In the genomic region with DNA sequence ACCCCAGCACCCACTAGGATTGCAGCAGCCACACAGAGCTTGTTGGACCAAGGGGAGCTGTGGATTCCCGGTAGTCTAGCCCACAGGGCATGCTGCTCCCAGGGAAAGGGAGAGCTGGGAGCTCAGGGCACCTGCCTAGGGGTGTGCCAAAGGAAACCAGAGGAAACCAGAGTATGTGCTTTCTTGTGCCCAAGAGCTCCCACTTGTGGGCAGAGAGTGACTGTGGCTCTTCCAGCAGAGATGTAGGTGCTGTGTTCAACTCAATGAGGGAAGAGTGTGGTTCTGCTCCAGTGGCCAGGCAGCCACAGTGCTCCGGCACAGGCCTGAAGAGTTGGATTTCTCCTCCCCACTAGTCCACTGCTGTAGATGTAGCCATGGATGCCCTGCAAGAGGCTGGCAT, we compare ENCODE assay signal across 15 cellular contexts.
DNase-seq lines count a peak whose midpoint lies in the region; ATAC-seq, FAIRE-seq and TF ChIP-seq lines count a peak whose summit lies in the region.
"Had no signal": no experiment of that assay in that cellular context is flagged by ENCODE, and none has a peak within 500 bp of the region (broad histone marks: within the 10 kb centered on the region; RNA-seq: fewer than 3 reads in every experiment).

No MANE protein-coding gene starts in this region.

- H3K27ac Mint-ChIP-seq in progenitor cell of endocrine pancreas (no peak overlapping the region), nephron progenitor cell (no peak overlapping the region)
- H3K27ac Mint-ChIP-seq: natural killer cell had no signal

- no peak for FAIRE-seq in H54 (lab: Jason Lieb, UNC)

- no peak overlapping the region for H3K4me3 ChIP-seq in choroid plexus epithelial cell (ENCODE audit: low read depth, low read length)

- H3K9me3 Mint-ChIP-seq in progenitor cell of endocrine pancreas (ENCODE audit: low read depth) (peaks cover 8% of the 10 kb centered on the region), nephron progenitor cell (peaks cover 37% of the 10 kb centered on the region)

- no peaks in the 10 kb centered on the region for H3K36me3 Mint-ChIP-seq in progenitor cell of endocrine pancreas (ENCODE audit: insufficient read depth)
- peaks cover 4% of the 10 kb centered on the region for H3K36me3 Mint-ChIP-seq in nephron progenitor cell (ENCODE audit: low read depth)
- H3K36me3 Mint-ChIP-seq: natural killer cell had no signal

- ATAC-seq in GM18519 (IDR thresholded peaks at IDR 0.05; ENCODE audit: low FRiP score, unreplicated experiment), result no peak
- ATAC-seq: natural killer cell had no signal

- TF ChIP-seq CTCF in choroid plexus epithelial cell (conservative IDR thresholded peaks at IDR 0.05; ENCODE audit: low read depth, low read length) (peak; percentile 52), progenitor cell of endocrine pancreas (IDR thresholded peaks at IDR 0.05; ENCODE audit: unreplicated experiment) (peak; percentile 6), nephron progenitor cell (IDR thresholded peaks at IDR 0.05) (no peak)

- H3K27me3 Mint-ChIP-seq in progenitor cell of endocrine pancreas (no peaks in the 10 kb centered on the region), nephron progenitor cell (ENCODE audit: low read depth, poor library complexity) (peaks cover 4% of the 10 kb centered on the region)

- TF ChIP-seq POLR2A in H54 (IDR thresholded peaks at IDR 0.05; ENCODE audit: low read depth, low read length), result no peak

- H3K4me1 Mint-ChIP-seq in progenitor cell of endocrine pancreas (ENCODE audit: low read depth), result peaks cover 5% of the 10 kb centered on the region
- H3K4me1 Mint-ChIP-seq in nephron progenitor cell, result no peaks in the 10 kb centered on the region
- H3K4me1 Mint-ChIP-seq: natural killer cell had no signal

- DNase-seq in DMS53 (lab: John Stamatoyannopoulos, UW) (peak; percentile 40), DMS53 treated with DMSO at 0.1 percent for 48 hours (lab: John Stamatoyannopoulos, UW; ENCODE audit: unreplicated experiment) (no peak), NAMALWA (ENCODE audit: low spot score) (peak; percentile 1), choroid plexus epithelial cell (ENCODE audit: low read depth) (peak; percentile 23), progenitor cell of endocrine pancreas (ENCODE audit: low spot score, unreplicated experiment) (no peak), nephron progenitor cell (no peak), H54 (ENCODE audit: insufficient read length, low spot score) (no peak)
- DNase-seq: activated CD4-positive, alpha-beta T cell treated with anti-CD3 and anti-CD28 coated beads, Interleukin-2, amount 50 U/mL, for 48 hours; activated gamma-delta T cell; cerebellar nuclear complex; DND-41; natural killer cell; NCI-H1436; NCI-H774 had no signal

- H3K4me3 Mint-ChIP-seq in progenitor cell of endocrine pancreas (ENCODE audit: low read depth), result no peak overlapping the region
- H3K4me3 Mint-ChIP-seq in nephron progenitor cell, result no peak overlapping the region
- H3K4me3 Mint-ChIP-seq: natural killer cell had no signal

Comparison
In these comparisons a context has a peak if more than half of its experiments do, and no peak if none do; other contexts are left out.
1. DNase-seq: peak in DMS53 (single experiment), NAMALWA (single experiment) and choroid plexus epithelial cell (single experiment); none in DMS53 treated with DMSO at 0.1 percent for 48 hours (single experiment), progenitor cell of endocrine pancreas (single experiment), nephron progenitor cell (single experiment) and H54 (single experiment).